In the genomic region with DNA sequence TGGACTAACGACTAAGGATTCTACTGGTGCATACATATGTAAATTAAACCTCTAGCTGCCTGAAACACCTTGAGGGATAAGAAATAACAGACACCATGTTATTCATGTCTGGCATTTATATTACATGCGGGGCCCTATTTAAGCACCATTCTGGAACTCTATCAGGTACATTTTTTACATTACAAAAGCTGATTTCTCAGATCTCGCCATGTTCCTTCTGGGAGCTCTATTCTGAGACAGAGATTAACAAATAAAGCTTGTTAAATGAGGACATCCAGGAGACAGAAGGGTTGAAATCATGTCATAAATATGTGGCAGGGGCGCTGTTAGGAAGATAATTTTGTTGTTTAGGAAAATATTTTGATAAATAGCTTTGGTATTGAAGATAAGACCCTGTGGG, we compare ENCODE assay signal across 22 cellular contexts.
"Had no signal": no experiment of that assay in that cellular context is flagged by ENCODE, and none has a peak within 500 bp of the region (broad histone marks: within the 10 kb centered on the region; RNA-seq: fewer than 3 reads in every experiment).

No MANE protein-coding gene starts in this region.

- H3K36me3 ChIP-seq: colonic mucosa, esophagus muscularis mucosa, esophagus squamous epithelium, gastrocnemius medialis, gastroesophageal sphincter, heart left ventricle, heart right ventricle had no signal

- H3K27ac ChIP-seq: colonic mucosa, coronary artery, dorsolateral prefrontal cortex, epithelial cell of prostate, esophagus muscularis mucosa, esophagus squamous epithelium, gastrocnemius medialis, gastroesophageal sphincter, heart left ventricle, heart right ventricle had no signal

- H3K4me3 ChIP-seq: colonic mucosa, coronary artery, dorsolateral prefrontal cortex, esophagus muscularis mucosa, esophagus squamous epithelium, gastrocnemius medialis, gastroesophageal sphincter, heart left ventricle, heart right ventricle had no signal

- H3K27me3 ChIP-seq: colonic mucosa, esophagus muscularis mucosa, foreskin keratinocyte, gastrocnemius medialis, gastroesophageal sphincter had no signal

- DNase-seq: colonic mucosa; cortex of kidney; dermis blood vessel endothelial cell; dorsolateral prefrontal cortex; effector CD4-positive, alpha-beta T cell; effector CD8-positive, alpha-beta T cell; effector memory CD4-positive, alpha-beta T cell; effector memory CD8-positive, alpha-beta T cell; endodermal cell; erythroblast; esophagus squamous epithelium; foreskin melanocyte; gastrocnemius medialis; glutamatergic neuron; head of caudate nucleus; heart left ventricle; heart right ventricle had no signal

- H3K9me3 ChIP-seq: colonic mucosa, esophagus squamous epithelium, gastrocnemius medialis had no signal

- H3K4me1 ChIP-seq: colonic mucosa, esophagus muscularis mucosa, esophagus squamous epithelium, gastrocnemius medialis, gastroesophageal sphincter, heart left ventricle, heart right ventricle had no signal
